Comparison of ENCODE assay signal across 8 cellular contexts in genomic region chr11:17405232-17406005, GRCh38. TPM values are rescaled to one million over a fixed set of nuclear protein-coding genes. Genes with fewer than 3 reads are reported as not detected.
DNase-seq lines count a peak whose midpoint lies in the region; ATAC-seq, FAIRE-seq and TF ChIP-seq lines count a peak whose summit lies in the region.

No MANE protein-coding gene starts in this region.

- H3K36me3 ChIP-seq in SJCRH30 (no peaks in the 10 kb centered on the region), cardiac muscle cell (no peaks in the 10 kb centered on the region), small intestine (ENCODE audit: control insufficient read depth in 2 of 2, insufficient read depth in 2 of 2, low read length in 2 of 2) (no peaks in the 10 kb centered on the region)

- FAIRE-seq in small intestine (lab: Jason Lieb, UNC), result no peak

- TF ChIP-seq CTCF in 22Rv1 (IDR thresholded peaks at IDR 0.05), result no peak
- peak; percentile 33 for TF ChIP-seq CTCF in cardiac muscle cell (IDR thresholded peaks at IDR 0.05; ENCODE audit: low read depth, low read length)

- H3K4me1 ChIP-seq in SJCRH30 (peaks cover 21% of the 10 kb centered on the region), cardiac muscle cell (ENCODE audit: low read depth) (peaks cover 6% of the 10 kb centered on the region), small intestine (ENCODE audit: control insufficient read depth in 2 of 2, insufficient read depth in 1 of 2, low read depth in 1 of 2, low read length in 1 of 2) (no peaks in the 10 kb centered on the region)

- H3K4me3 ChIP-seq in SJCRH30, result no peak overlapping the region
- H3K4me3 ChIP-seq in cardiac muscle cell, result no peak overlapping the region
- no peak overlapping the region for H3K4me3 ChIP-seq in small intestine (ENCODE audit: low read depth in 1 of 2, low read length in 2 of 2)

- H3K27ac ChIP-seq in 22Rv1 (peak overlapping the region; percentile 59), SJCRH30 (no peak overlapping the region), cardiac muscle cell (peak overlapping the region; percentile 5), small intestine (ENCODE audit: low read depth in 1 of 2, low read length in 1 of 2) (peak overlapping the region in 1 of 2 donors; percentile 76)

- ATAC-seq in GM21786 (IDR thresholded peaks at IDR 0.05; ENCODE audit: unreplicated experiment), result peak; percentile 66
- no peak for ATAC-seq in GM21381 (IDR thresholded peaks at IDR 0.05; ENCODE audit: unreplicated experiment)

- no peaks in the 10 kb centered on the region for H3K27me3 ChIP-seq in SJCRH30
- H3K27me3 ChIP-seq in cardiac muscle cell, result no peaks in the 10 kb centered on the region
- no peaks in the 10 kb centered on the region for H3K27me3 ChIP-seq in small intestine (ENCODE audit: control insufficient read depth in 2 of 2, insufficient read depth in 2 of 2, low read length in 2 of 2)

- DNase-seq in SJCRH30 (peak; percentile 80 to 86), cardiac muscle cell (ENCODE audit: low read depth in 1 of 2, low spot score in 1 of 2) (peak; percentile 46 to 64), small intestine (peak; percentile 70), NCI-H226 (no peak), AML-193 (lab: John Stamatoyannopoulos, UW) (no peak)

- H3K9me3 ChIP-seq in SJCRH30 (replicated peaks) (no peaks in the 10 kb centered on the region), cardiac muscle cell (ENCODE audit: low read depth) (no peaks in the 10 kb centered on the region), small intestine (ENCODE audit: control insufficient read depth, low read depth) (no peaks in the 10 kb centered on the region)

- 36 to 58% (median 50%) methylated on average over 15 of the region's 15 CpGs for WGBS in small intestine, 3 donors

RNA-seq across cellular contexts. Expression of gene KCNJ11, which starts 17.0 kb away (rescaled TPM):
- 4.8 and 5.9 TPM in 2 replicates for total RNA-seq in SJCRH30 (2014; rRNA removed; shearing (Covaris generic))
- 12.8 and 17.0 TPM in 2 replicates for total RNA-seq in cardiac muscle cell
- polyA plus RNA-seq in cardiac muscle cell (4.7 and 10.1 TPM in 2 replicates), small intestine (1 to 10 TPM in 1 of 3 donors, not detected in 2; 1.9 TPM)

RNA-seq across cellular contexts. Expression of gene NCR3LG1, which starts 53.8 kb away (rescaled TPM):
- 7.8 and 8.1 TPM in 2 replicates for total RNA-seq in SJCRH30 (2014; rRNA removed; shearing (Covaris generic))
- 5.2 and 7.6 TPM in 2 replicates for total RNA-seq in cardiac muscle cell
- 2.0 and 2.7 TPM in 2 replicates for polyA plus RNA-seq in cardiac muscle cell
- 1 to 10 TPM in 1 of 3 donors, under 1 TPM in 2; 0.22 to 4.5 (median 0.81) TPM for polyA plus RNA-seq in small intestine

Comparison
In these comparisons a context has a peak if more than half of its experiments do, and no peak if none do; other contexts are left out.
1. DNase-seq: peak in SJCRH30 (2 of 2), cardiac muscle cell (2 of 2) and small intestine (single experiment); none in NCI-H226 (single experiment) and AML-193 (0 of 2).